8 cellular contexts compared by ENCODE assay signal in the genomic region with DNA sequence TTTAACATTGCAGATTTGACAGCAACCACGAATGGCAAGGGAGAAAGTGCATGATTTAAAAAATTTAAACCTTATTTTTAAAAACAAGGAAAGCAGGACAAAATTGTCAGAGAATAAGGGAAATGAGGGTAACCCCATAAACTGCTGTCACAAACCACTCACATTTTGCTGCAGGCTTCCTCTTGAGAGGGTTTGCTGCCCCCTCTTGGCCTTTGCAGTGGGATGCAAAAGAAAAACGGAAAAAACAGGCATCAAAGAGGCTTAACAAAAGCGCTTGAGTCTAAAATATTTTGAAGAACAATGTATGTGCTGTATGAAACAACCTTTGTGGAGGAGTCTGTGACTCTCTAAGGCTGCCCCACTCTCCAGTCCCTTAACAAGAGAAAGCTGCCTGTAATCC.
DNase-seq lines count a peak whose midpoint lies in the region; ATAC-seq and TF ChIP-seq lines count a peak whose summit lies in the region.

No MANE protein-coding gene starts in this region.

- H3K36me3 ChIP-seq in WERI-Rb-1: no peaks in the 10 kb centered on the region

- H3K27ac Mint-ChIP-seq in activated CD4-positive, alpha-beta T cell treated with anti-CD3 and anti-CD28 coated beads, Interleukin-2, amount 10 ng/mL, durations not matched to agents 24 days and 14 days: no peak overlapping the region

- H3K4me1 Mint-ChIP-seq in activated CD4-positive, alpha-beta T cell treated with anti-CD3 and anti-CD28 coated beads, Interleukin-2, amount 10 ng/mL, durations not matched to agents 24 days and 14 days: no peaks in the 10 kb centered on the region

- no peaks in the 10 kb centered on the region for H3K9me3 ChIP-seq in WERI-Rb-1 (ENCODE audit: severe bottlenecking)

- H3K9me3 Mint-ChIP-seq in activated CD4-positive, alpha-beta T cell treated with anti-CD3 and anti-CD28 coated beads, Interleukin-2, amount 10 ng/mL, durations not matched to agents 24 days and 14 days: no peaks in the 10 kb centered on the region

- no peaks in the 10 kb centered on the region for H3K27me3 ChIP-seq in WERI-Rb-1 (ENCODE audit: insufficient read depth, low read depth, severe bottlenecking)

- intact Hi-C loops in activated CD4-positive, alpha-beta T cell treated with anti-CD3 and anti-CD28 coated beads, Interleukin-2, amount 10 ng/mL, durations not matched to agents 24 days and 14 days (cut with micrococcal nuclease): no loop called here
- intact Hi-C loops in posterior cingulate gyrus (cut with DNase I): loop anchor here (5.0 to 10.0 kb wide), 2 partner anchors 1109 to 1406 kb away; a partner anchor contains a TSS

- H3K27ac ChIP-seq in WERI-Rb-1: no peak overlapping the region

- TF ChIP-seq CTCF in WERI-Rb-1 (IDR thresholded peaks at IDR 0.05; ENCODE audit: low read depth, low read length): peak; percentile 57

- no peaks in the 10 kb centered on the region for H3K36me3 Mint-ChIP-seq in activated CD4-positive, alpha-beta T cell treated with anti-CD3 and anti-CD28 coated beads, Interleukin-2, amount 10 ng/mL, durations not matched to agents 24 days and 14 days (ENCODE audit: low read depth)

- ATAC-seq in HG02678 (IDR thresholded peaks at IDR 0.05; ENCODE audit: unreplicated experiment) (peak; percentile 54), GM18861 (IDR thresholded peaks at IDR 0.05; ENCODE audit: unreplicated experiment) (no peak)

- peak; percentile 68 for DNase-seq in activated CD4-positive, alpha-beta T cell treated with anti-CD3 and anti-CD28 coated beads, Interleukin-2, amount 10 ng/mL, durations not matched to agents 24 days and 14 days
- DNase-seq in activated CD4-positive, alpha-beta T cell treated with anti-CD3 and anti-CD28 coated beads for 4 hours: no peak
- peak; percentile 63 for DNase-seq in NCI-H2107 treated with DMSO at 0.1 percent for 48 hours (lab: John Stamatoyannopoulos, UW; ENCODE audit: unreplicated experiment)
- peak; percentile 39 for DNase-seq in WERI-Rb-1
- peak; percentile 64 for DNase-seq in fibroblast of the conjunctiva (ENCODE audit: low read depth)
- DNase-seq in posterior cingulate gyrus: peak in 9 of 10 donors; percentile 19 to 90 (median 64)

- no peak overlapping the region for H3K4me3 Mint-ChIP-seq in activated CD4-positive, alpha-beta T cell treated with anti-CD3 and anti-CD28 coated beads, Interleukin-2, amount 10 ng/mL, durations not matched to agents 24 days and 14 days

- no peak overlapping the region for H3K4me3 ChIP-seq in WERI-Rb-1 (ENCODE audit: low read depth, low read length)

- no peaks in the 10 kb centered on the region for H3K27me3 Mint-ChIP-seq in activated CD4-positive, alpha-beta T cell treated with anti-CD3 and anti-CD28 coated beads, Interleukin-2, amount 10 ng/mL, durations not matched to agents 24 days and 14 days

Comparison
In these comparisons a context has a peak if more than half of its experiments do, and no peak if none do; other contexts are left out.
1. DNase-seq: peak in activated CD4-positive, alpha-beta T cell treated with anti-CD3 and anti-CD28 coated beads, Interleukin-2, amount 10 ng/mL, durations not matched to agents 24 days and 14 days (single experiment), NCI-H2107 treated with DMSO at 0.1 percent for 48 hours (single experiment), WERI-Rb-1 (single experiment), fibroblast of the conjunctiva (single experiment) and posterior cingulate gyrus (9 of 10); none in activated CD4-positive, alpha-beta T cell treated with anti-CD3 and anti-CD28 coated beads for 4 hours (0 of 2).